Comparison of ENCODE assay signal across 7 cellular contexts in the genomic region with DNA sequence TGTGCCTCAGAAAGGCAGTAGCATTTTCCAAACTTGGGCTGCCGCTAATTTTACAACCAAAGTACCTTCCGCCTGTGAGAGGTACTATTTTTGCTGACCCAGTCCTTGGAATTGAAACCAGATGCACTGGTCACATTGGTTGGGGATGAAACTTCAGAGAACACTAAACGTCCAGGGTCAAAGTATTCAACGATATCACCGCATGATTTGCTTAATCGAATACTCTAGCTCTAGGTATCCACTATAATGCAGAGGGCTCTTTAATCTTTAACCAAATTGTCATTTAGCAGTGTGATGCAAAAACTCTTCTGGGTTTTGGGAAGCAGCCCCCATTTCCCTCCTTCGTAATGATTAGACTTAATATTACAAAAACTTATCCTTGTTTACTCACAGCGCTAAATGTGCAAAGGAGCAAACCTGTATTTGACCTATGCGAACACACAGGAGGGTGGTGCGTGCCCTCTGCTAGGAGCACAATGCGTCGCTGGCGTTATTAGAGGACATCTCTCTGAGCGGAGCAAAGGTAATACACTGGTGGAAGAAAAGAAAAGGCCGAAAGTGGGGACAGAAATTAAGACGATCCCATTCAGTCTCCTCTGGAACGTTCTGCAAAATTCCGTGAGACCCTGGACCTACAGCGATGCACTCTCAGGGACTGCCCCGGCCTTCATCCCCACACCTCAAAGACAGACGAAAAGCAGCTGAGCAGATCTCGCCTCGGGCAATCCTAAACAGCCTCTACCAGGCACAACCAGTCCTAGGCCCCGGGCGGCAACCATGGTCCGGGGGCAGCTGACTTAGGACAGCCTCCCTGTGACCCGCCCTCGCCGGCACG. TPM values are rescaled to one million over a fixed set of nuclear protein-coding genes. Genes with fewer than 3 reads are reported as not detected.
DNase-seq lines count a peak whose midpoint lies in the region; ATAC-seq and TF ChIP-seq lines count a peak whose summit lies in the region.

No MANE protein-coding gene starts in this region.

- no peaks in the 10 kb centered on the region for H3K9me2 ChIP-seq in hepatocyte (replicated peaks; ENCODE audit: insufficient read depth)

- peaks cover 35% of the 10 kb centered on the region for H3K27me3 Mint-ChIP-seq in WTC11 (ENCODE audit: low read depth)

- ATAC-seq in WTC11 (no peak), aorta (ENCODE audit: low FRiP score) (no peak), GM18867 (IDR thresholded peaks at IDR 0.05; ENCODE audit: unreplicated experiment) (no peak)

- no peaks in the 10 kb centered on the region for H3K36me3 ChIP-seq in HEK293 (ENCODE audit: control insufficient read depth in 2 of 2, insufficient read depth in 1 of 2, low read length in 2 of 2)
- no peaks in the 10 kb centered on the region for H3K36me3 ChIP-seq in hepatocyte (replicated peaks; ENCODE audit: insufficient read depth, low read depth)
- peaks cover 0 to 6% (median 0%) of the 10 kb centered on the region in 6 donors for H3K36me3 ChIP-seq in spleen
- H3K36me3 ChIP-seq in aorta (ENCODE audit: control insufficient read depth in 1 of 2, insufficient read depth in 2 of 2, low read length in 1 of 2) = no peaks in the 10 kb centered on the region

- H3K9me3 Mint-ChIP-seq in WTC11 = peaks cover 15% of the 10 kb centered on the region

- H3K4me3 Mint-ChIP-seq in WTC11 = peak overlapping the region; percentile 71

- no peak overlapping the region; the same call in 1 of the 2 replicates for H3K27ac ChIP-seq in HEK293 (ENCODE audit: extremely low read depth, low read depth, low read length)
- peak overlapping the region; percentile 75 for H3K27ac ChIP-seq in hepatocyte
- H3K27ac ChIP-seq in spleen = peak overlapping the region in 7 of 8 donors; percentile 2 to 94 (median 69)
- H3K27ac ChIP-seq in aorta (ENCODE audit: low read depth in 1 of 2, low read length in 2 of 2) = peak overlapping the region in 1 of 2 donors; percentile 11

- DNase-seq in WTC11 (ENCODE audit: low spot score) (no peak), hepatocyte (ENCODE audit: low spot score) (no peak), spleen (no peak), aorta (no peak), GF-D8 (lab: John Stamatoyannopoulos, UW) (no peak)

- 49% methylated on average over 23 of the region's 30 CpGs for WGBS in hepatocyte (ENCODE audit: low lambda C conversion rate, missing lambda C conversion rate)
- WGBS in spleen, 5 donors = 37 to 52% (median 49%) methylated on average over 30 of the region's 30 CpGs
- 37 to 48% methylated on average over 30 of the region's 30 CpGs for WGBS in aorta, 2 donors

- H3K36me3 Mint-ChIP-seq in WTC11 = peaks cover 11% of the 10 kb centered on the region

- peak overlapping the region; percentile 71 for H3K4me2 ChIP-seq in hepatocyte

- H3K9me3 ChIP-seq in HEK293 (ENCODE audit: control insufficient read depth, insufficient read depth, low read depth, low read length) (no peaks in the 10 kb centered on the region), hepatocyte (ENCODE audit: low read depth) (no peaks in the 10 kb centered on the region), spleen (peaks cover 0 to 9% (median 7%) of the 10 kb centered on the region in 8 donors), aorta (ENCODE audit: control insufficient read depth, low read length) (no peaks in the 10 kb centered on the region)

- peaks cover 43% of the 10 kb centered on the region for H3K4me1 Mint-ChIP-seq in WTC11

- H2AFZ ChIP-seq in hepatocyte = peak overlapping the region; percentile 70

- no peak for TF ChIP-seq CTCF in HEK293 (tag by site-specific recombination; IDR thresholded peaks at IDR 0.05)
- TF ChIP-seq CTCF in WTC11 (IDR thresholded peaks at IDR 0.05) = no peak
- no peak for TF ChIP-seq CTCF in hepatocyte (IDR thresholded peaks at IDR 0.05; ENCODE audit: poor library complexity)
- TF ChIP-seq CTCF in spleen (IDR thresholded peaks at IDR 0.05 in 8 of 11, conservative IDR thresholded peaks at IDR 0.05 in 3 of 11) = no peak

- CTCF ChIA-PET in HEK293 (lab: Yijun Ruan, JAX) (interaction anchor here (0.6 to 1.1 kb wide), 3 partner anchors 8 to 64 kb away, joined by 3 to 6 read pairs (median 4); no protein-coding TSS in a partner anchor), WTC11 (lab: Charles Lee) (interaction anchor here (0.5 to 1.2 kb wide), 3 partner anchors 131 to 752 kb away, joined by 3 to 4 read pairs (median 4); no protein-coding TSS in a partner anchor)

- H3K27ac Mint-ChIP-seq in WTC11 = peak overlapping the region; percentile 93

- no peak for TF ChIP-seq POLR2A in spleen (IDR thresholded peaks at IDR 0.05)

- no peaks in the 10 kb centered on the region for H3K27me3 ChIP-seq in hepatocyte
- no peaks in the 10 kb centered on the region for H3K27me3 ChIP-seq in spleen (replicated peaks in 1 of 7)
- H3K27me3 ChIP-seq in aorta (ENCODE audit: control insufficient read depth in 1 of 2, insufficient read depth in 2 of 2, low read length in 1 of 2) = no peaks in the 10 kb centered on the region

- POLR2A ChIA-PET in HEK293 (lab: Yijun Ruan, JAX) = no interaction called here
- POLR2A ChIA-PET in WTC11 (lab: Charles Lee) = interaction anchor here (0.6 kb wide), 2 partner anchors 32 to 198 kb away, joined by 3 to 4 read pairs; no protein-coding TSS in a partner anchor

- intact Hi-C loops in spleen (cut with DNase I; ENCODE audit: low total_unique reads) (loop anchor here (10.0 kb wide), 1 partner anchor 133 kb away; no protein-coding TSS in a partner anchor), aorta (cut with DNase I) (loop anchor here in 1 of 2 donors (2.0 to 5.0 kb wide), 3 partner anchors 35 to 165 kb away; no protein-coding TSS in a partner anchor)

- peak overlapping the region; percentile 36 for H3K4me3 ChIP-seq in HEK293 (ENCODE audit: low read depth, low read length)
- H3K4me3 ChIP-seq in hepatocyte = peak overlapping the region; percentile 6
- peak overlapping the region in 7 of 8 donors; percentile 21 to 90 (median 74) for H3K4me3 ChIP-seq in spleen
- H3K4me3 ChIP-seq in aorta (ENCODE audit: low read length in 2 of 2) = peak overlapping the region in 1 of 2 donors; percentile 39

- no peaks in the 10 kb centered on the region for H4K20me1 ChIP-seq in hepatocyte (ENCODE audit: insufficient read depth, poor library complexity, severe bottlenecking)

- H3K79me2 ChIP-seq in hepatocyte = peaks cover 34% of the 10 kb centered on the region

- no peaks in the 10 kb centered on the region; the same call in 1 of the 2 replicates for H3K4me1 ChIP-seq in HEK293 (ENCODE audit: control insufficient read depth, insufficient read depth, low read length)
- peaks cover 25% of the 10 kb centered on the region for H3K4me1 ChIP-seq in hepatocyte (ENCODE audit: insufficient read depth)
- peaks cover 14 to 47% (median 39%) of the 10 kb centered on the region in 6 donors for H3K4me1 ChIP-seq in spleen
- H3K4me1 ChIP-seq in aorta (ENCODE audit: control insufficient read depth in 1 of 2, insufficient read depth in 2 of 2, low read length in 2 of 2) = no peaks in the 10 kb centered on the region

TF ChIP-seq in HEK293, 187 proteins besides CTCF, POLR2A, EP300 and RAD21 (continues in another document):
- no peak for TF ChIP-seq ZNF670 (tag by site-specific recombination; IDR thresholded peaks at IDR 0.05; ENCODE audit: low read depth)

TF ChIP-seq in WTC11, 78 proteins besides CTCF, POLR2A, EP300 and RAD21:
- TF ChIP-seq FOXK1 (CRISPR knock-in tag; IDR thresholded peaks at IDR 0.05) = 0 out of 2 replicates have a peak, but pooled peaks have one; percentile 22
- TF ChIP-seq MAX (CRISPR knock-in tag; IDR thresholded peaks at IDR 0.05) = no peak

RNA-seq across cellular contexts. Expression of gene EEPD1, which starts 0.9 kb away (rescaled TPM):
- total RNA-seq in WTC11 (2021) = 6.6 to 7.8 TPM (median 7.4 TPM) in 3 replicates
- 7.7 and 8.8 TPM in 2 replicates for total RNA-seq in hepatocyte
- 13.5 and 14.2 TPM in 2 replicates for polyA plus RNA-seq in hepatocyte
- 10 to 100 TPM in 6 of 7 donors, 1 to 10 TPM in 1; 8.9 to 23.4 (median 15.0) TPM for total RNA-seq in spleen
- polyA plus RNA-seq in spleen = 10 to 100 TPM in 2 of 3 donors, 1 to 10 TPM in 1; 7.7 to 18.4 (median 14.2) TPM
- 10 to 100 TPM; 14.4 to 15.4 TPM for total RNA-seq in aorta
- polyA plus RNA-seq in aorta = 100 to 1,000 TPM in 1 of 2 donors, 10 to 100 TPM in 1; 12.4 to 100 TPM
